ENCODE assay signal across 13 cellular contexts in genomic region chrX:134886201-134886600, GRCh38. TPM values are rescaled to one million over a fixed set of nuclear protein-coding genes. Genes with fewer than 3 reads are reported as not detected.
A peak's percentile ranks its signal among the peaks of the same experiment; 100 is the strongest.
DNase-seq lines count a peak whose midpoint lies in the region; ATAC-seq, FAIRE-seq and TF ChIP-seq lines count a peak whose summit lies in the region.
"Had no signal": no experiment of that assay in that cellular context is flagged by ENCODE, and none has a peak within 500 bp of the region (broad histone marks: within the 10 kb centered on the region; RNA-seq: fewer than 3 reads in every experiment).

No MANE protein-coding gene starts in this region.

- no peak overlapping the region for H3K4me3 Mint-ChIP-seq in endothelial cell (ENCODE audit: unreplicated experiment)
- H3K4me3 Mint-ChIP-seq: HFFc6, memory B cell had no signal

- no peaks in the 10 kb centered on the region for H3K9me3 ChIP-seq in HepG2 (ENCODE audit: low read length)
- H3K9me3 ChIP-seq in right lobe of liver: no peaks in the 10 kb centered on the region
- H3K9me3 ChIP-seq: vagina had no signal

- no peak overlapping the region for H2AFZ ChIP-seq in HepG2 (ENCODE audit: low read length)

- H3K27me3 Mint-ChIP-seq in endothelial cell (ENCODE audit: unreplicated experiment): no peaks in the 10 kb centered on the region
- H3K27me3 Mint-ChIP-seq: memory B cell had no signal

- no peaks in the 10 kb centered on the region for H4K20me1 ChIP-seq in HepG2 (ENCODE audit: insufficient read depth, low read length)

- H3K36me3 ChIP-seq in HepG2 (replicated peaks in 1 of 2; ENCODE audit: control insufficient read depth in 1 of 2, insufficient read depth in 2 of 2, low read length in 2 of 2) (no peaks in the 10 kb centered on the region), right lobe of liver (no peaks in the 10 kb centered on the region)
- H3K36me3 ChIP-seq: vagina had no signal

- no peak for TF ChIP-seq RAD21 in HepG2 (CRISPR knock-in tag; IDR thresholded peaks at IDR 0.05)

- intact Hi-C loops in HepG2 (cut with micrococcal nuclease; ENCODE audit: unreplicated experiment) (no loop called here), right lobe of liver (cut with DNase I) (no loop called here)

- POLR2A ChIA-PET in HepG2 (lab: Yijun Ruan, JAX): no interaction called here
- POLR2A ChIA-PET in HEK293T (lab: Yijun Ruan, JAX): no interaction called here

- peak overlapping the region; percentile 23; the same call in 1 of the 2 replicates for H3K4me2 ChIP-seq in HepG2 (ENCODE audit: low read depth, low read length)

- H3K79me2 ChIP-seq in HepG2 (ENCODE audit: insufficient read depth, low read length): no peaks in the 10 kb centered on the region

- H3K9me3 Mint-ChIP-seq in endothelial cell (ENCODE audit: unreplicated experiment): no peaks in the 10 kb centered on the region
- H3K9me3 Mint-ChIP-seq: HFFc6, memory B cell had no signal

- H3K27ac ChIP-seq in HepG2 (ENCODE audit: extremely low read length, insufficient read depth, low read length): no peak overlapping the region
- no peak overlapping the region for H3K27ac ChIP-seq in right lobe of liver
- H3K27ac ChIP-seq: vagina had no signal

- no TSS peak for BruUV-seq in HepG2 (replicated peaks; lab: Mats Ljungman, UMichigan)

- TF ChIP-seq EP300 in HepG2 (IDR thresholded peaks at IDR 0.05; ENCODE audit: low read depth in 2 of 2, low read length in 2 of 2) (peak in 1 of 2 experiments; percentile 8; a peak in 1 of 4 replicates), HepG2 (CRISPR knock-in tag; IDR thresholded peaks at IDR 0.05; ENCODE audit: borderline replicate concordance) (no peak)

- ATAC-seq in HepG2: no peak; the same call in 2 of the 3 replicates
- ATAC-seq in right lobe of liver: no peak
- ATAC-seq in GM21515 (IDR thresholded peaks at IDR 0.05; ENCODE audit: unreplicated experiment): no peak

- H3K4me1 ChIP-seq in HepG2 (ENCODE audit: insufficient read depth, low read length) (peaks cover 13% of the 10 kb centered on the region; the same call in 1 of the 2 replicates), right lobe of liver (no peaks in the 10 kb centered on the region)
- H3K4me1 ChIP-seq: vagina had no signal

- no peak overlapping the region for H3K9ac ChIP-seq in HepG2 (ENCODE audit: insufficient read depth, low read depth, low read length)

- no peak for TF ChIP-seq POLR2A in HepG2 (IDR thresholded peaks at IDR 0.05; ENCODE audit: insufficient read depth in 1 of 2, low read depth in 2 of 2, low read length in 2 of 2)
- no peak for TF ChIP-seq POLR2A in right lobe of liver (IDR thresholded peaks at IDR 0.05)

- no peaks in the 10 kb centered on the region for H3K27me3 ChIP-seq in HepG2 (ENCODE audit: control insufficient read depth in 1 of 2, insufficient read depth in 2 of 2, low read length in 2 of 2)
- no peaks in the 10 kb centered on the region for H3K27me3 ChIP-seq in right lobe of liver
- H3K27me3 ChIP-seq: vagina had no signal

- peak overlapping the region; percentile 21 for H3K27ac Mint-ChIP-seq in endothelial cell (ENCODE audit: unreplicated experiment)
- H3K27ac Mint-ChIP-seq: HFFc6, memory B cell had no signal

- peaks cover 5% of the 10 kb centered on the region for H3K4me1 Mint-ChIP-seq in endothelial cell (ENCODE audit: unreplicated experiment)
- H3K4me1 Mint-ChIP-seq: memory B cell had no signal

- DNase-seq in HepG2 (ENCODE audit: low spot score) (peak; percentile 29), right lobe of liver (no peak), RKO (ENCODE audit: low spot score) (peak; percentile 8), endothelial cell (ENCODE audit: low spot score) (no peak), OCI-M2 (lab: John Stamatoyannopoulos, UW; ENCODE audit: unreplicated experiment) (no peak), GM13976 (ENCODE audit: low spot score) (no peak), HEK293T (ENCODE audit: extremely low spot score) (no peak)
- DNase-seq: activated CD4-positive, alpha-beta T cell treated with anti-CD3 and anti-CD28 coated beads for 4 hours; activated gamma-delta T cell; HFFc6 had no signal

- no peak for FAIRE-seq in HepG2 (lab: Jason Lieb, UNC)

- CTCF ChIA-PET in HepG2 (lab: Yijun Ruan, JAX; ENCODE audit: low intra/inter-chr PET ratio, low total read pairs) (no interaction called here), HEK293T (lab: Yijun Ruan, JAX) (interaction anchor here (0.6 kb wide), 1 partner anchor 79 kb away, joined by 3 read pairs; no protein-coding TSS in a partner anchor)

- 22% methylated on average over 7 of the region's 7 CpGs for WGBS in HepG2 (ENCODE audit: low lambda C conversion rate)
- WGBS in right lobe of liver (ENCODE audit: insufficient coverage, low coverage, low lambda C conversion rate, missing lambda C conversion rate): 66% methylated on average over 7 of the region's 7 CpGs

- TF ChIP-seq CTCF in HepG2 (CRISPR knock-in tag; IDR thresholded peaks at IDR 0.05) (no peak), right lobe of liver (IDR thresholded peaks at IDR 0.05) (no peak), endothelial cell (IDR thresholded peaks at IDR 0.05; ENCODE audit: unreplicated experiment) (no peak), GM13976 (IDR thresholded peaks at IDR 0.05; ENCODE audit: borderline replicate concordance, control extremely low read depth, extremely low read depth, insufficient read depth, missing control alignments) (no peak)

- no peak overlapping the region for H3K4me3 ChIP-seq in HepG2 (replicated peaks in 1 of 3; ENCODE audit: insufficient read depth in 1 of 3, low read depth in 2 of 3, low read length in 3 of 3)
- no peak overlapping the region for H3K4me3 ChIP-seq in right lobe of liver
- H3K4me3 ChIP-seq: vagina had no signal

- in situ Hi-C loops in HepG2 (cut with HindIII; ENCODE audit: extremely low pct_ligation_motif_present, low pct_unique_long_range_greater_than_20kb): no loop called here
- in situ Hi-C loops in GM13976 (cut with MboI; ENCODE audit: low sequenced_read_pairs, unreplicated experiment): no loop called here

- H3K36me3 Mint-ChIP-seq in endothelial cell (ENCODE audit: low read depth, unreplicated experiment): no peaks in the 10 kb centered on the region

TF ChIP-seq in HepG2, 621 proteins besides CTCF, POLR2A, EP300 and RAD21 (continues in another document):
- TF ChIP-seq FOSL2 (CRISPR knock-in tag; IDR thresholded peaks at IDR 0.05): peak; percentile 70

TF ChIP-seq in HEK293T, 16 proteins besides CTCF, POLR2A, EP300 and RAD21:
- TF ChIP-seq NFRKB (IDR thresholded peaks at IDR 0.05): no peak
- TF ChIP-seq, protein P1, sequence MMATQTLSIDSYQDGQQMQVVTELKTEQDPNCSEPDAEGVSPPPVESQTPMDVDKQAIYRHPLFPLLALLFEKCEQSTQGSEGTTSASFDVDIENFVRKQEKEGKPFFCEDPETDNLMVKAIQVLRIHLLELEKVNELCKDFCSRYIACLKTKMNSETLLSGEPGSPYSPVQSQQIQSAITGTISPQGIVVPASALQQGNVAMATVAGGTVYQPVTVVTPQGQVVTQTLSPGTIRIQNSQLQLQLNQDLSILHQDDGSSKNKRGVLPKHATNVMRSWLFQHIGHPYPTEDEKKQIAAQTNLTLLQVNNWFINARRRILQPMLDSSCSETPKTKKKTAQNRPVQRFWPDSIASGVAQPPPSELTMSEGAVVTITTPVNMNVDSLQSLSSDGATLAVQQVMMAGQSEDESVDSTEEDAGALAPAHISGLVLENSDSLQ (IDR thresholded peaks at IDR 0.05): no peak

RNA-seq across cellular contexts. Expression of gene MOSPD1, which starts 28.9 kb away (rescaled TPM):
- 13.2 and 21.8 TPM in 2 replicates for total RNA-seq in HepG2 (2016; rRNA removed; fragmentation: Illumina TruSeq; extraction: Trizol)
- total RNA-seq in HepG2 (2016; cell fraction: cytosol; rRNA removed; fragmentation: Illumina TruSeq; extraction: Trizol; ENCODE audit: low read depth): 4.1 and 5.3 TPM in 2 replicates
- 13.5 and 17.3 TPM in 2 replicates for total RNA-seq in HepG2 (2016; cell fraction: insoluble cytoplasmic fraction; rRNA removed; fragmentation: Illumina TruSeq; extraction: Trizol)
- total RNA-seq in HepG2 (2016; cell fraction: membrane; rRNA removed; fragmentation: Illumina TruSeq; extraction: Trizol): 9.8 and 12.2 TPM in 2 replicates
- total RNA-seq in HepG2 (2016; cell fraction: nucleus; rRNA removed; fragmentation: Illumina TruSeq; extraction: Trizol): 6.7 and 8.5 TPM in 2 replicates
- polyA plus RNA-seq in HepG2 (2011; rRNA removed): 7.2 and 9.7 TPM in 2 replicates
- polyA plus RNA-seq in HepG2 (2011; cell fraction: cytosol; rRNA removed): 4.2 and 7.2 TPM in 2 replicates
- polyA plus RNA-seq in HepG2 (2011; cell fraction: nucleus; rRNA removed): 3.2 and 3.5 TPM in 2 replicates
- polyA plus RNA-seq in HepG2 (2012): 15.8 and 19.5 TPM in 2 replicates
- 3.2 and 3.5 TPM in 2 replicates for polyA plus RNA-seq in HepG2 (2016; cell fraction: cytosol; fragmentation: Illumina TruSeq; extraction: Trizol; ENCODE audit: low read depth)
- 16.7 and 17.5 TPM in 2 replicates for polyA plus RNA-seq in HepG2 (2016; cell fraction: insoluble cytoplasmic fraction; fragmentation: Illumina TruSeq; extraction: Trizol; ENCODE audit: low read depth)
- polyA plus RNA-seq in HepG2 (2016; cell fraction: membrane; fragmentation: Illumina TruSeq; extraction: Trizol; ENCODE audit: low read depth): 7.6 and 7.7 TPM in 2 replicates
- 9.3 and 10.4 TPM in 2 replicates for polyA plus RNA-seq in HepG2 (2016; cell fraction: nucleus; fragmentation: Illumina TruSeq; extraction: Trizol; ENCODE audit: insufficient read depth, low read depth)
- polyA minus RNA-seq in HepG2 (2011; rRNA and poly(A)+ RNA removed; ENCODE audit: low replicate concordance): 4.7 and 15.8 TPM in 2 replicates
- polyA minus RNA-seq in HepG2 (2011; cell fraction: cytosol; rRNA and poly(A)+ RNA removed): 7.8 and 8.6 TPM in 2 replicates
- 13.6 and 13.7 TPM in 2 replicates for polyA minus RNA-seq in HepG2 (2011; cell fraction: nucleus; rRNA and poly(A)+ RNA removed)
- 10 to 100 TPM in 1 of 6 experiments, 1 to 10 TPM in 5; 2.9 to 14.8 (median 7.5) TPM for total RNA-seq in right lobe of liver
- 18.3 TPM for total RNA-seq in endothelial cell (ENCODE audit: unreplicated experiment)

Comparison
In these comparisons a context has a peak if more than half of its experiments do, and no peak if none do; other contexts are left out.
1. DNase-seq: peak in HepG2 (single experiment) and RKO (single experiment); none in right lobe of liver (0 of 3), endothelial cell (single experiment), OCI-M2 (single experiment), GM13976 (single experiment) and HEK293T (single experiment).